In the genomic region with DNA sequence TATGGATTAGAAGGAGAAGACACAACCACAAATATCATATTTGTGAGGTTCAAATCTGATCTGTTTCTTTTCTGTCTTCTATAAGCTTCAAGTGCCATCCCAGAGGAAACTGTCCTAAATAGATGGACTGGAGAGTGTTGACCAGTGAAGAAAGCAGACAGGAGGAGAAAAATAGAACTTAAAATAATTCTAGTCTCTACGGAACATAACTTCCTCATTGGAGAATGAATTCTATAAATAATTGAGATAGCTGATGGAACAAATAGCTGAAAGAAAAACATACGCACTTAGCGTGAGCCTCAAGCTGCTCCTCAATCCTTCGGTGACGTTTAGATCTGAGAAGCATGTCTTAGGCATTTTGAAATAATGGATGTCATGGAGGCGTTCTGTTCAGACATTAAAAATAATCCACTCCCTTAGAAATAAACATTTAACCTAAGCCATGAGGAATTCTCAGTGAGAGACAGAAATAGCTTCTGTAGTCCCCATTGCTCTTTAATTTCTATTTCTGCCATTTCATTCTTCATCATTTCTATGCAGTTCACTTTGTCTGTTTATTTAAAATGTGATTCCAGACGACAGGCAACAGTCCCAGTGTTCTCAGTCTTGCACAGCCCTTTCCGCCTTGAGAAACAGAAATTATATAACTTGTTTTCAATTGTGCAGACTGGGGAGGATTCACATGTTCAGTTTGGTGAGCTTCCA, we compare ENCODE assay signal across 12 cellular contexts.
DNase-seq lines count a peak whose midpoint lies in the region; ATAC-seq and TF ChIP-seq lines count a peak whose summit lies in the region.
"Had no signal": no experiment of that assay in that cellular context is flagged by ENCODE, and none has a peak within 500 bp of the region (broad histone marks: within the 10 kb centered on the region; RNA-seq: fewer than 3 reads in every experiment).

No MANE protein-coding gene starts in this region.

- no peak overlapping the region for H3K9ac ChIP-seq in muscle layer of colon (ENCODE audit: low read length)

- no peak overlapping the region for H3K4me3 ChIP-seq in fibroblast of villous mesenchyme (ENCODE audit: low read depth, low read length)
- H3K4me3 ChIP-seq in muscle layer of colon (ENCODE audit: low read depth in 1 of 2, low read length in 2 of 2) = peak overlapping the region in 1 of 2 donors; percentile 16
- H3K4me3 ChIP-seq in thoracic aorta = peak overlapping the region; percentile 51
- H3K4me3 ChIP-seq: GM12878 had no signal

- ATAC-seq in thoracic aorta (ENCODE audit: insufficient number of reproducible peaks, low FRiP score, low read depth) = peak; percentile 87
- no peak for ATAC-seq in HG02623 (IDR thresholded peaks at IDR 0.05; ENCODE audit: unreplicated experiment)
- ATAC-seq: GM12878 had no signal

- no peaks in the 10 kb centered on the region for H3K36me3 ChIP-seq in muscle layer of colon (ENCODE audit: insufficient read depth, low read length)
- no peaks in the 10 kb centered on the region for H3K36me3 ChIP-seq in thoracic aorta

- H3K27me3 ChIP-seq in muscle layer of colon (ENCODE audit: control insufficient read depth in 1 of 2, insufficient read depth in 2 of 2, low read length in 2 of 2) = no peaks in the 10 kb centered on the region
- no peaks in the 10 kb centered on the region for H3K27me3 ChIP-seq in thoracic aorta (replicated peaks; ENCODE audit: insufficient read depth)

- peak; percentile 24 for DNase-seq in amniotic epithelial cell (ENCODE audit: low read depth)
- peak; percentile 74 for DNase-seq in fibroblast of villous mesenchyme (ENCODE audit: low read depth)
- DNase-seq in thoracic aorta (ENCODE audit: low spot score) = no peak
- DNase-seq in HT-29 (ENCODE audit: low spot score) = no peak
- DNase-seq in GM19240 (ENCODE audit: insufficient read length, low spot score) = no peak
- no peak for DNase-seq in NCI-H2227 (lab: John Stamatoyannopoulos, UW; ENCODE audit: unreplicated experiment)
- DNase-seq: activated naive CD8-positive, alpha-beta T cell treated with anti-CD3 and anti-CD28 coated beads for 36 hours; HFFc6; MM.1S had no signal

- H3K9me3 ChIP-seq in muscle layer of colon (ENCODE audit: low read length) (no peaks in the 10 kb centered on the region), thoracic aorta (no peaks in the 10 kb centered on the region)

- H3K27ac ChIP-seq in muscle layer of colon (ENCODE audit: low read depth, low read length) (peak overlapping the region; percentile 83), thoracic aorta (peak overlapping the region; percentile 87 to 90)

- no peak for TF ChIP-seq CTCF in fibroblast of villous mesenchyme (IDR thresholded peaks at IDR 0.05; ENCODE audit: insufficient read depth, low read depth, low read length)
- no peak for TF ChIP-seq CTCF in thoracic aorta (IDR thresholded peaks at IDR 0.05)

- H3K4me1 ChIP-seq in muscle layer of colon (ENCODE audit: insufficient read depth, low read length) (peaks cover 57% of the 10 kb centered on the region), thoracic aorta (ENCODE audit: control insufficient read depth in 1 of 2, low read depth in 2 of 2) (peaks cover 23 to 65% of the 10 kb centered on the region in 2 donors)

Comparison
In these comparisons a context has a peak if more than half of its experiments do, and no peak if none do; other contexts are left out.
1. DNase-seq: peak in amniotic epithelial cell (single experiment) and fibroblast of villous mesenchyme (single experiment); none in thoracic aorta (single experiment), HT-29 (single experiment), GM19240 (single experiment) and NCI-H2227 (single experiment).